2 cellular contexts compared by ENCODE assay signal in genomic region chr15:80832676-80833075, GRCh38.
TF ChIP-seq lines count a peak whose summit lies in the region.

No MANE protein-coding gene starts in this region.

TF ChIP-seq in IMR-90, 13 proteins besides CTCF, POLR2A, EP300 and RAD21:
- TF ChIP-seq RFX5 (IDR thresholded peaks at IDR 0.05; ENCODE audit: low read depth, low read length) (no peak), MAZ (IDR thresholded peaks at IDR 0.05; ENCODE audit: borderline replicate concordance, low read depth, low read length) (no peak), FOS (IDR thresholded peaks at IDR 0.05; ENCODE audit: low read depth, low read length) (no peak), MXI1 (IDR thresholded peaks at IDR 0.05; ENCODE audit: borderline replicate concordance, low read depth, low read length) (no peak), BHLHE40 (IDR thresholded peaks at IDR 0.05; ENCODE audit: low read depth, low read length) (no peak), RCOR1 (IDR thresholded peaks at IDR 0.05; ENCODE audit: insufficient replicate concordance, low read length) (no peak), MAFK (IDR thresholded peaks at IDR 0.05; ENCODE audit: low read depth, low read length) (no peak), CEBPB (IDR thresholded peaks at IDR 0.05; ENCODE audit: low read depth, low read length) (no peak), NFE2L2 (IDR thresholded peaks at IDR 0.05; ENCODE audit: low read depth, low read length) (no peak), USF2 (IDR thresholded peaks at IDR 0.05; ENCODE audit: low read depth, low read length) (no peak), CHD1 (IDR thresholded peaks at IDR 0.05; ENCODE audit: low read depth, low read length) (no peak), SMC3 (IDR thresholded peaks at IDR 0.05; ENCODE audit: low read depth, low read length) (no peak), ELK1 (IDR thresholded peaks at IDR 0.05; ENCODE audit: borderline replicate concordance, low read depth, low read length) (no peak)

TF ChIP-seq in H1, 55 proteins besides CTCF, POLR2A, EP300 and RAD21:
- TF ChIP-seq ATF2 (IDR thresholded peaks at IDR 0.05; ENCODE audit: low read length) (no peak), SP4 (IDR thresholded peaks at IDR 0.05; ENCODE audit: low read length) (no peak), POLR2AphosphoS5 (IDR thresholded peaks at IDR 0.05; ENCODE audit: low read depth, low read length) (no peak), JUND (IDR thresholded peaks at IDR 0.05; ENCODE audit: low read length) (no peak), RNF2 (IDR thresholded peaks at IDR 0.05; ENCODE audit: borderline replicate concordance, low read depth, low read length, missing control alignments, poor library complexity, severe bottlenecking) (no peak), RFX5 (IDR thresholded peaks at IDR 0.05; ENCODE audit: borderline replicate concordance, low read depth, low read length) (no peak)
